Comparison of ENCODE assay signal across 27 cellular contexts in genomic region chr20:1321654-1321939, GRCh38. TPM values are rescaled to one million over a fixed set of nuclear protein-coding genes. Genes with fewer than 3 reads are reported as not detected.
DNase-seq lines count a peak whose midpoint lies in the region; ATAC-seq, FAIRE-seq and TF ChIP-seq lines count a peak whose summit lies in the region.
"Had no signal": no experiment of that assay in that cellular context is flagged by ENCODE, and none has a peak within 500 bp of the region (broad histone marks: within the 10 kb centered on the region; RNA-seq: fewer than 3 reads in every experiment).

No MANE protein-coding gene starts in this region.

- H3K36me3 ChIP-seq in kidney (ENCODE audit: control insufficient read depth in 1 of 2, insufficient read depth in 2 of 2, low read length in 2 of 2) = no peaks in the 10 kb centered on the region
- H3K36me3 ChIP-seq: neural progenitor cell, thoracic aorta had no signal

- H3K4me3 Mint-ChIP-seq in CD14-positive monocyte (no peak overlapping the region), HFFc6 (no peak overlapping the region)
- H3K4me3 Mint-ChIP-seq: activated CD4-positive, alpha-beta T cell treated with anti-CD3 and anti-CD28 coated beads for 36 hours; dendritic cell treated with granulocyte-macrophage colony-stimulating factor and Interleukin-4, amounts not matched to agents 40 ng/mL and 50 ng/mL, for 4 days; immature natural killer cell; neural progenitor cell; stimulated activated memory B cell treated with anti-CD40 and anti-IgM and Interleukin-4, amounts not matched to agents 10 μg/mL and 1 μg/mL and 100 μg/mL, for 72 hours; T-helper 1 cell treated with Interleukin-12 subunit alpha and Interleukin-12 subunit beta and Interleukin-4 antibody, amounts not matched to agents 30 μg/mL and 1 μg/mL, for 36 hours had no signal

- H3K4me1 Mint-ChIP-seq in CD14-positive monocyte (peaks cover 25% of the 10 kb centered on the region), HFFc6 (ENCODE audit: low read depth) (peaks cover 34% of the 10 kb centered on the region)
- H3K4me1 Mint-ChIP-seq: immature natural killer cell had no signal

- no peak for TF ChIP-seq CTCF in CD14-positive monocyte (IDR thresholded peaks at IDR 0.05)
- TF ChIP-seq CTCF in HFFc6 (IDR thresholded peaks at IDR 0.05) = no peak
- TF ChIP-seq CTCF in kidney (IDR thresholded peaks at IDR 0.05; ENCODE audit: borderline replicate concordance, extremely low read depth, insufficient read depth) = no peak

- intact Hi-C loops in CD14-positive monocyte (cut with micrococcal nuclease) = no loop called here
- intact Hi-C loops in kidney (cut with DNase I) = no loop called here
- intact Hi-C loops in sciatic nerve (cut with DNase I) = no loop called here

- H3K27me3 Mint-ChIP-seq in CD14-positive monocyte (ENCODE audit: low read depth in 3 of 3) (peaks cover 0 to 3% (median 1%) of the 10 kb centered on the region in 3 donors), HFFc6 (ENCODE audit: insufficient read depth) (peaks cover 2% of the 10 kb centered on the region; the same call in 1 of the 2 replicates)
- H3K27me3 Mint-ChIP-seq: activated CD4-positive, alpha-beta T cell treated with anti-CD3 and anti-CD28 coated beads for 36 hours; dendritic cell treated with granulocyte-macrophage colony-stimulating factor and Interleukin-4, amounts not matched to agents 40 ng/mL and 50 ng/mL, for 4 days; stimulated activated memory B cell treated with anti-CD40 and anti-IgM and Interleukin-4, amounts not matched to agents 10 μg/mL and 1 μg/mL and 100 μg/mL, for 72 hours had no signal

- no peaks in the 10 kb centered on the region for H3K36me3 Mint-ChIP-seq in CD14-positive monocyte
- no peaks in the 10 kb centered on the region for H3K36me3 Mint-ChIP-seq in HFFc6 (ENCODE audit: low read depth)
- H3K36me3 Mint-ChIP-seq: immature natural killer cell; neural progenitor cell; stimulated activated memory B cell treated with anti-CD40 and anti-IgM and Interleukin-4, amounts not matched to agents 10 μg/mL and 1 μg/mL and 100 μg/mL, for 72 hours had no signal

- no peak overlapping the region for H3K9ac ChIP-seq in kidney (ENCODE audit: low read length in 2 of 2)
- H3K9ac ChIP-seq: neural progenitor cell had no signal

- no peak for ATAC-seq in sciatic nerve
- ATAC-seq: activated CD4-positive, alpha-beta T cell treated with anti-CD3 and anti-CD28 coated beads for 36 hours; HCT116; mucosa of descending colon; stimulated activated memory B cell treated with anti-CD40 and anti-IgM and Interleukin-4, amounts not matched to agents 10 μg/mL and 1 μg/mL and 100 μg/mL, for 72 hours had no signal

- peak overlapping the region in 3 of 7 donors; percentile 30 to 74 (median 58) for H3K27ac Mint-ChIP-seq in CD14-positive monocyte
- peak overlapping the region; percentile 94; the same call in 1 of the 2 replicates for H3K27ac Mint-ChIP-seq in HFFc6
- H3K27ac Mint-ChIP-seq: activated CD4-positive, alpha-beta T cell treated with anti-CD3 and anti-CD28 coated beads for 36 hours; dendritic cell treated with granulocyte-macrophage colony-stimulating factor and Interleukin-4, amounts not matched to agents 40 ng/mL and 50 ng/mL, for 4 days; neural progenitor cell; stimulated activated memory B cell treated with anti-CD40 and anti-IgM and Interleukin-4, amounts not matched to agents 10 μg/mL and 1 μg/mL and 100 μg/mL, for 72 hours; T-helper 1 cell treated with Interleukin-12 subunit alpha and Interleukin-12 subunit beta and Interleukin-4 antibody, amounts not matched to agents 30 μg/mL and 1 μg/mL, for 36 hours had no signal

- H3K4me3 ChIP-seq in kidney (ENCODE audit: low read length in 2 of 2) = no peak overlapping the region
- H3K4me3 ChIP-seq: mucosa of descending colon, neural progenitor cell, SK-N-MC, thoracic aorta had no signal

- peak overlapping the region; percentile 48 to 84 for H3K27ac ChIP-seq in kidney (ENCODE audit: low read depth in 2 of 2, low read length in 2 of 2)
- H3K27ac ChIP-seq: neural progenitor cell, SK-N-MC had no signal

- peaks cover 12 to 19% of the 10 kb centered on the region in 2 donors for H3K4me1 ChIP-seq in kidney (ENCODE audit: control insufficient read depth in 1 of 2, insufficient read depth in 1 of 2, low read depth in 1 of 2, low read length in 2 of 2)

- no peaks in the 10 kb centered on the region for H3K9me3 ChIP-seq in kidney (ENCODE audit: control insufficient read depth in 1 of 2, low read length in 2 of 2)
- H3K9me3 ChIP-seq: mucosa of descending colon, thoracic aorta had no signal

- FAIRE-seq in kidney (lab: Jason Lieb, UNC) = no peak
- FAIRE-seq: bronchial epithelial cell, D721Med had no signal

- peak; percentile 23 for DNase-seq in CD14-positive monocyte (ENCODE audit: low spot score)
- DNase-seq in HFFc6 = no peak
- no peak for DNase-seq in kidney
- DNase-seq in sciatic nerve (ENCODE audit: low spot score) = peak; percentile 18
- DNase-seq in NOMO-1 treated with dmso at 0.1 percent for 144 hours (lab: John Stamatoyannopoulos, UW; ENCODE audit: unreplicated experiment) = no peak
- no peak for DNase-seq in NCI-H748 (lab: John Stamatoyannopoulos, UW; ENCODE audit: unreplicated experiment)
- no peak for DNase-seq in HK-2 (ENCODE audit: unreplicated experiment)
- DNase-seq in NOMO-1 treated with DMSO at 0.1 percent for 48 hours (lab: John Stamatoyannopoulos, UW; ENCODE audit: unreplicated experiment) = no peak
- DNase-seq: activated CD4-positive, alpha-beta T cell treated with anti-CD3 and anti-CD28 coated beads for 36 hours; activated CD8-positive, alpha-beta memory T cell treated with anti-CD3 and anti-CD28 coated beads for 24 hours; activated naive CD4-positive, alpha-beta T cell; activated T-cell treated with anti-CD3 and anti-CD28 coated beads, Interleukin-2, amount 50 U/mL, for 1 hour; C1 segment of cervical spinal cord; immature natural killer cell; mucosa of descending colon; NCI-H187; NCI-H526; stimulated activated CD4-positive, alpha-beta T cell treated with anti-CD3 and anti-CD28 coated beads, Interleukin-2, amount 100 ng/mL, for 48 hours had no signal

- H3K9me3 Mint-ChIP-seq in CD14-positive monocyte (no peaks in the 10 kb centered on the region), HFFc6 (no peaks in the 10 kb centered on the region)
- H3K9me3 Mint-ChIP-seq: immature natural killer cell; neural progenitor cell; stimulated activated memory B cell treated with anti-CD40 and anti-IgM and Interleukin-4, amounts not matched to agents 10 μg/mL and 1 μg/mL and 100 μg/mL, for 72 hours had no signal

RNA-seq across cellular contexts. Expression of gene SDCBP2, which starts 7.3 kb away (rescaled TPM):
- polyA plus RNA-seq in CD14-positive monocyte (under 1 TPM; 0.69 to 0.71 TPM), kidney (ENCODE audit: insufficient read depth, low read depth, low replicate concordance) (10.3 TPM)
- 1 to 10 TPM in 1 of 6 experiments, under 1 TPM in 5; 0.51 to 1.5 (median 0.76) TPM for total RNA-seq in HFFc6 (2021; fragmentation: NEBNext Ultra II Directional; extraction: Animal tissue kit (Norgen Biotek cat#: 25700))
- total RNA-seq in kidney (18.3 TPM), sciatic nerve (5.9 TPM)

RNA-seq across cellular contexts. Expression of gene SNPH, which starts 55.5 kb away (rescaled TPM):
- polyA plus RNA-seq in CD14-positive monocyte (under 1 TPM in 1 of 2 donors, not detected in 1; 0.10 TPM), kidney (ENCODE audit: insufficient read depth, low read depth, low replicate concordance) (3.1 TPM)
- 10 to 100 TPM; 12.0 to 15.3 (median 13.3) TPM for total RNA-seq in HFFc6 (2021; fragmentation: NEBNext Ultra II Directional; extraction: Animal tissue kit (Norgen Biotek cat#: 25700))
- total RNA-seq in kidney (3.1 TPM), sciatic nerve (4.9 TPM)

Comparison
In these comparisons a context has a peak if more than half of its experiments do, and no peak if none do; other contexts are left out.
1. DNase-seq: peak in CD14-positive monocyte (single experiment) and sciatic nerve (single experiment); none in HFFc6 (single experiment), kidney (single experiment), NOMO-1 treated with dmso at 0.1 percent for 144 hours (single experiment), NCI-H748 (single experiment), HK-2 (single experiment) and NOMO-1 treated with DMSO at 0.1 percent for 48 hours (single experiment).